9 cellular contexts compared by ENCODE assay signal in the genomic region with DNA sequence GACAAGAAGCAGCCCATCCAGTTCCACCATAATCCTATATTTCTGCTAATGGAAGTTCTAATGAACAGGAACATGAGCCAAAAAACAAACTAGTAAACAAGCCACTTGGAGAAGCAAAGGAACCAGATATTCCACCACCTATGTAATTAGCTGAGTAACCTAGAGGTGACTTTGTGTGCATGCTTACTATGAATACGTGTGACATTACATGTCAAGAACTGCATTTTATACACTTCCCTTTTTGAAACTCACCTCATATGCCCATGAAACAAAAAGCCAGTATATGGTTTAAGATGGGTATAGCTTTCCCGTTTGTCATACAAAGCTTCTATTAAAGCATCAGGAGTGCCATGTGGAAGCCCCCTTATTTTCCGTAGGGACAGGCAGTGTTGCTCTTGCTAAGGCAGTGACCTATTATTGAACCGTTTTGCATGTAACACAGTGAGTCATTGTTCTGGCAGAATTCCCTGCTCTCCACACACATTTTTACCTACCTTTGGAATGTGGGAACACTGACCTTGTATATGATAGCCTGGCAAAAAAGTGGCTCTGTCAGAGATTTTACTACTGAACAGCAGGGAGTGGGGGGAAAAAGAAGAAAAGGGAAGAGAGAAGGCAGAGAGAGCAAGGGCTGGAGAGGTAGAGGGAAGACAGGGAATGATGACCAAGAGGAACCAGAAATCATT. TPM values are rescaled to one million over a fixed set of nuclear protein-coding genes. Genes with fewer than 3 reads are reported as not detected.
DNase-seq lines count a peak whose midpoint lies in the region; ATAC-seq, FAIRE-seq and TF ChIP-seq lines count a peak whose summit lies in the region.
"Had no signal": no experiment of that assay in that cellular context is flagged by ENCODE, and none has a peak within 500 bp of the region (broad histone marks: within the 10 kb centered on the region; RNA-seq: fewer than 3 reads in every experiment).

No MANE protein-coding gene starts in this region.

- no peaks in the 10 kb centered on the region for H3K36me3 ChIP-seq in HEK293 (ENCODE audit: control insufficient read depth in 2 of 2, insufficient read depth in 1 of 2, low read length in 2 of 2)
- no peaks in the 10 kb centered on the region for H3K36me3 ChIP-seq in small intestine (ENCODE audit: control insufficient read depth in 2 of 2, insufficient read depth in 2 of 2, low read length in 2 of 2)

- FAIRE-seq in small intestine (lab: Jason Lieb, UNC): no peak

- H3K9me3 ChIP-seq in HEK293 (ENCODE audit: control insufficient read depth, insufficient read depth, low read depth, low read length) (no peaks in the 10 kb centered on the region), small intestine (ENCODE audit: control insufficient read depth, low read depth) (no peaks in the 10 kb centered on the region)

- ATAC-seq in SK-N-SH treated with all-trans-retinoic acid at 6 μM for 48 hours (peak; percentile 94), GM19395 (IDR thresholded peaks at IDR 0.05; ENCODE audit: unreplicated experiment) (no peak)

- H3K4me1 ChIP-seq in HEK293 (ENCODE audit: control insufficient read depth, insufficient read depth, low read length): peaks cover 9% of the 10 kb centered on the region
- no peaks in the 10 kb centered on the region for H3K4me1 ChIP-seq in small intestine (ENCODE audit: control insufficient read depth in 2 of 2, insufficient read depth in 1 of 2, low read depth in 1 of 2, low read length in 1 of 2)

- H3K4me3 ChIP-seq in HEK293 (ENCODE audit: low read depth, low read length) (no peak overlapping the region), foreskin fibroblast (ENCODE audit: low read depth in 1 of 2, low read length in 2 of 2) (no peak overlapping the region), small intestine (ENCODE audit: low read depth in 1 of 2, low read length in 2 of 2) (no peak overlapping the region)

- POLR2A ChIA-PET in HEK293 (lab: Yijun Ruan, JAX): no interaction called here

- H3K27me3 ChIP-seq in small intestine (ENCODE audit: control insufficient read depth in 2 of 2, insufficient read depth in 2 of 2, low read length in 2 of 2): no peaks in the 10 kb centered on the region

- TF ChIP-seq CTCF in HEK293 (tag by site-specific recombination; IDR thresholded peaks at IDR 0.05) (no peak), foreskin fibroblast (IDR thresholded peaks at IDR 0.05; ENCODE audit: low read depth, low read length) (no peak)

- WGBS in small intestine, 3 donors: 19 to 46% (median 33%) methylated on average over 4 of the region's 4 CpGs

- H3K27ac ChIP-seq in HEK293 (ENCODE audit: extremely low read depth, low read depth, low read length) (no peak overlapping the region; the same call in 1 of the 2 replicates), small intestine (ENCODE audit: low read depth in 1 of 2, low read length in 1 of 2) (no peak overlapping the region)

- CTCF ChIA-PET in HEK293 (lab: Yijun Ruan, JAX): interaction anchor here (0.6 to 0.9 kb wide), 2 partner anchors 22 to 1214 kb away, joined by 3 read pairs; no protein-coding TSS in a partner anchor

- DNase-seq in foreskin fibroblast (peak; percentile 89 to 95), small intestine (peak; percentile 16), SIG-M5 (lab: John Stamatoyannopoulos, UW) (no peak), germinal center (ENCODE audit: low spot score) (no peak), NK-92 (lab: John Stamatoyannopoulos, UW; ENCODE audit: unreplicated experiment) (no peak)
- DNase-seq: activated naive CD8-positive, alpha-beta T cell treated with anti-CD3 and anti-CD28 coated beads, Interleukin-2, amount 10 ng/mL, durations not matched to agents 7 days and 5 days had no signal

TF ChIP-seq in HEK293, 187 proteins besides CTCF, POLR2A, EP300 and RAD21 (continues in another document):
- TF ChIP-seq ZNF843 (tag by site-specific recombination; IDR thresholded peaks at IDR 0.05) (no peak), ZNF398 (tag by site-specific recombination; IDR thresholded peaks at IDR 0.05) (peak; percentile 45; the same call in 1 of the 2 replicates), ZNF629 (tag by site-specific recombination; IDR thresholded peaks at IDR 0.05) (0 out of 2 replicates have a peak, but pooled peaks have one; percentile 28)
- TF ChIP-seq, protein P1, sequence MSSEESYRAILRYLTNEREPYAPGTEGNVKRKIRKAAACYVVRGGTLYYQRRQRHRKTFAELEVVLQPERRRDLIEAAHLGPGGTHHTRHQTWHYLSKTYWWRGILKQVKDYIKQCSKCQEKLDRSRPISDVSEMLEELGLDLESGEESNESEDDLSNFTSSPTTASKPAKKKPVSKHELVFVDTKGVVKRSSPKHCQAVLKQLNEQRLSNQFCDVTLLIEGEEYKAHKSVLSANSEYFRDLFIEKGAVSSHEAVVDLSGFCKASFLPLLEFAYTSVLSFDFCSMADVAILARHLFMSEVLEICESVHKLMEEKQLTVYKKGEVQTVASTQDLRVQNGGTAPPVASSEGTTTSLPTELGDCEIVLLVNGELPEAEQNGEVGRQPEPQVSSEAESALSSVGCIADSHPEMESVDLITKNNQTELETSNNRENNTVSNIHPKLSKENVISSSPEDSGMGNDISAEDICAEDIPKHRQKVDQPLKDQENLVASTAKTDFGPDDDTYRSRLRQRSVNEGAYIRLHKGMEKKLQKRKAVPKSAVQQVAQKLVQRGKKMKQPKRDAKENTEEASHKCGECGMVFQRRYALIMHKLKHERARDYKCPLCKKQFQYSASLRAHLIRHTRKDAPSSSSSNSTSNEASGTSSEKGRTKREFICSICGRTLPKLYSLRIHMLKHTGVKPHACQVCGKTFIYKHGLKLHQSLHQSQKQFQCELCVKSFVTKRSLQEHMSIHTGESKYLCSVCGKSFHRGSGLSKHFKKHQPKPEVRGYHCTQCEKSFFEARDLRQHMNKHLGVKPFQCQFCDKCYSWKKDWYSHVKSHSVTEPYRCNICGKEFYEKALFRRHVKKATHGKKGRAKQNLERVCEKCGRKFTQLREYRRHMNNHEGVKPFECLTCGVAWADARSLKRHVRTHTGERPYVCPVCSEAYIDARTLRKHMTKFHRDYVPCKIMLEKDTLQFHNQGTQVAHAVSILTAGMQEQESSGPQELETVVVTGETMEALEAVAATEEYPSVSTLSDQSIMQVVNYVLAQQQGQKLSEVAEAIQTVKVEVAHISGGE (tag by site-specific recombination; conservative IDR thresholded peaks at IDR 0.05; ENCODE audit: low read depth): peak; percentile 49

TF ChIP-seq in SK-N-SH treated with all-trans-retinoic acid at 6 μM for 48 hours, 23 proteins besides CTCF, POLR2A, EP300 and RAD21:
- TF ChIP-seq CREB5 (CRISPR knock-in tag; IDR thresholded peaks at IDR 0.05; ENCODE audit: low read depth) (0 out of 2 replicates have a peak, but pooled peaks have one; percentile 34), ISL1 (CRISPR knock-in tag; IDR thresholded peaks at IDR 0.05) (peak; percentile 61), CSDC2 (CRISPR knock-in tag; IDR thresholded peaks at IDR 0.05) (peak; percentile 84; the same call in 1 of the 2 replicates), ESRRG (CRISPR knock-in tag; IDR thresholded peaks at IDR 0.05) (no peak), OSR1 (CRISPR knock-in tag; IDR thresholded peaks at IDR 0.05) (no peak), SNAI2 (CRISPR knock-in tag; IDR thresholded peaks at IDR 0.05) (peak; percentile 52; the same call in 1 of the 2 replicates), TOX (CRISPR knock-in tag; IDR thresholded peaks at IDR 0.05; ENCODE audit: borderline replicate concordance) (peak; percentile 66), ZNF70 (CRISPR knock-in tag; IDR thresholded peaks at IDR 0.05) (no peak), ZFP3 (CRISPR knock-in tag; IDR thresholded peaks at IDR 0.05) (peak; percentile 49; the same call in 1 of the 2 replicates), GLIS3 (CRISPR knock-in tag; IDR thresholded peaks at IDR 0.05) (0 out of 2 replicates have a peak, but pooled peaks have one; percentile 29)

RNA-seq across cellular contexts. Expression of gene FRMD6, which starts 34.8 kb away (rescaled TPM):
- 1 to 10 TPM in 2 of 3 donors, under 1 TPM in 1; 0.45 to 3.5 (median 3.0) TPM for polyA plus RNA-seq in small intestine

Comparison
In these comparisons a context has a peak if more than half of its experiments do, and no peak if none do; other contexts are left out.
1. DNase-seq: peak in foreskin fibroblast (2 of 2) and small intestine (single experiment); none in SIG-M5 (single experiment), germinal center (single experiment) and NK-92 (single experiment).
2. Of the 2 proteins assayed by ChIP-seq in both HEK293 and SK-N-SH treated with all-trans-retinoic acid at 6 μM for 48 hours: peak only in HEK293: none; only in SK-N-SH treated with all-trans-retinoic acid at 6 μM for 48 hours: ZFP3; in both: none; in neither: 1.